9 cellular contexts compared by ENCODE assay signal in genomic region chr1:19450811-19451564, GRCh38. TPM values are rescaled to one million over a fixed set of nuclear protein-coding genes. Genes with fewer than 3 reads are reported as not detected.
DNase-seq lines count a peak whose midpoint lies in the region; ATAC-seq, FAIRE-seq and TF ChIP-seq lines count a peak whose summit lies in the region.
"Had no signal": no experiment of that assay in that cellular context is flagged by ENCODE, and none has a peak within 500 bp of the region (broad histone marks: within the 10 kb centered on the region; RNA-seq: fewer than 3 reads in every experiment).

No MANE protein-coding gene starts in this region.

- peaks cover 59% of the 10 kb centered on the region for H3K4me1 ChIP-seq in effector memory CD4-positive, alpha-beta T cell (ENCODE audit: control insufficient read depth, insufficient read depth, low read length, poor library complexity, severe bottlenecking)

- H3K36me3 Mint-ChIP-seq in T-cell, result peaks cover 21% of the 10 kb centered on the region

- ATAC-seq in T-cell (replicated peaks in 1 of 4), result no peak

- CTCF ChIA-PET in T-cell (lab: Charles Lee), result interaction anchor here in 1 of 2 donors (1.3 kb wide), 1 partner anchor 209 kb away, joined by 3 read pairs; no protein-coding TSS in a partner anchor

- peaks cover 21% of the 10 kb centered on the region for H3K36me3 ChIP-seq in effector memory CD4-positive, alpha-beta T cell (ENCODE audit: control insufficient read depth, insufficient read depth, low read length)

- no peak overlapping the region for H3K27ac ChIP-seq in effector memory CD4-positive, alpha-beta T cell (ENCODE audit: insufficient read depth, low read length, poor library complexity, severe bottlenecking)

- peaks cover 89 to 93% (median 92%) of the 10 kb centered on the region in 3 donors for H3K4me1 Mint-ChIP-seq in T-cell

- no peaks in the 10 kb centered on the region for H3K27me3 ChIP-seq in effector memory CD4-positive, alpha-beta T cell (replicated peaks; ENCODE audit: control insufficient read depth, insufficient read depth, low read length, poor library complexity, severe bottlenecking)

- H3K9me3 Mint-ChIP-seq in T-cell, result no peaks in the 10 kb centered on the region
- H3K9me3 Mint-ChIP-seq: IgD-negative memory B cell had no signal

- H3K9me3 ChIP-seq in effector memory CD4-positive, alpha-beta T cell (ENCODE audit: control insufficient read depth, low read length), result no peaks in the 10 kb centered on the region

- H3K27ac Mint-ChIP-seq in T-cell, result peak overlapping the region; percentile 41 to 74

- H3K27me3 Mint-ChIP-seq in T-cell, result no peaks in the 10 kb centered on the region

- POLR2A ChIA-PET in T-cell (lab: Charles Lee), result no interaction called here

- peak overlapping the region in 1 of 3 donors; percentile 20 for H3K4me3 Mint-ChIP-seq in T-cell
- H3K4me3 Mint-ChIP-seq: IgD-negative memory B cell had no signal

- TF ChIP-seq CTCF in fibroblast of villous mesenchyme (IDR thresholded peaks at IDR 0.05; ENCODE audit: insufficient read depth, low read depth, low read length), result no peak

- DNase-seq in EH (ENCODE audit: low read depth) (peak; percentile 97), T-cell (no peak), fibroblast of villous mesenchyme (ENCODE audit: low read depth) (peak; percentile 96), skeletal muscle cell (ENCODE audit: low read depth) (peak; percentile 86), C1 segment of cervical spinal cord (lab: John Stamatoyannopoulos, UW) (no peak), frontal cortex (ENCODE audit: low spot score in 2 of 2) (no peak), hypothalamus (lab: John Stamatoyannopoulos, UW) (no peak)
- DNase-seq in effector memory CD4-positive, alpha-beta T cell, result no peak

- H3K4me3 ChIP-seq in fibroblast of villous mesenchyme (ENCODE audit: low read depth, low read length), result no peak overlapping the region
- no peak overlapping the region for H3K4me3 ChIP-seq in skeletal muscle cell (ENCODE audit: low read depth, low read length)
- no peak overlapping the region for H3K4me3 ChIP-seq in effector memory CD4-positive, alpha-beta T cell (ENCODE audit: insufficient read depth, low read depth, low read length, poor library complexity, severe bottlenecking)

- FAIRE-seq in frontal cortex (lab: Jason Lieb, UNC), result no peak

RNA-seq across cellular contexts. Expression of gene CAPZB, which starts 34.4 kb away (rescaled TPM):
- total RNA-seq in T-cell (100 to 1,000 TPM; 272 to 342 (median 320) TPM), fibroblast of villous mesenchyme (173 and 183 TPM in 2 replicates), frontal cortex (47.7 TPM)

Comparison
In these comparisons a context has a peak if more than half of its experiments do, and no peak if none do; other contexts are left out.
1. DNase-seq: peak in EH (single experiment), fibroblast of villous mesenchyme (single experiment) and skeletal muscle cell (single experiment); none in T-cell (0 of 34), C1 segment of cervical spinal cord (0 of 14), effector memory CD4-positive, alpha-beta T cell (0 of 3), frontal cortex (0 of 2) and hypothalamus (0 of 51).